In genomic region chr2:97736185-97736584, GRCh38 we compare ENCODE assay signal across 20 cellular contexts. TPM values are rescaled to one million over a fixed set of nuclear protein-coding genes. Genes with fewer than 3 reads are reported as not detected.
A peak's percentile ranks its signal among the peaks of the same experiment; 100 is the strongest.
DNase-seq lines count a peak whose midpoint lies in the region; ATAC-seq and TF ChIP-seq lines count a peak whose summit lies in the region.
"Had no signal": no experiment of that assay in that cellular context is flagged by ENCODE, and none has a peak within 500 bp of the region (broad histone marks: within the 10 kb centered on the region; RNA-seq: fewer than 3 reads in every experiment).

No MANE protein-coding gene starts in this region.

- no peaks in the 10 kb centered on the region for H3K9me3 Mint-ChIP-seq in activated naive CD4-positive, alpha-beta T cell treated with anti-CD3 and anti-CD28 coated beads, Interleukin-2, amount 50 U/mL, for 24 hours
- H3K9me3 Mint-ChIP-seq in CD8-positive, alpha-beta memory T cell = no peaks in the 10 kb centered on the region
- H3K9me3 Mint-ChIP-seq in activated naive CD8-positive, alpha-beta T cell treated with anti-CD3 and anti-CD28 coated beads for 36 hours = no peaks in the 10 kb centered on the region
- peaks cover 3% of the 10 kb centered on the region for H3K9me3 Mint-ChIP-seq in nephron progenitor cell

- DNase-seq in activated naive CD4-positive, alpha-beta T cell treated with anti-CD3 and anti-CD28 coated beads, Interleukin-2, amount 50 U/mL, for 16 hours = no peak
- no peak for DNase-seq in CD8-positive, alpha-beta memory T cell
- DNase-seq in activated naive CD8-positive, alpha-beta T cell treated with anti-CD3 and anti-CD28 coated beads for 36 hours = no peak
- no peak for DNase-seq in nephron progenitor cell
- no peak for DNase-seq in GM19238 (ENCODE audit: insufficient read length, low spot score)
- DNase-seq in uterus = no peak
- DNase-seq: ACHN, AML-193, DMS79 treated with DMSO at 0.1 percent for 48 hours, GOT3, NCI-H1417, NCI-H1930, NCI-H2171, NCI-H774, PC-9 had no signal

- peaks cover 68% of the 10 kb centered on the region for H3K36me3 ChIP-seq in CD8-positive, alpha-beta memory T cell (ENCODE audit: insufficient read depth, low read length)
- no peaks in the 10 kb centered on the region for H3K36me3 ChIP-seq in uterus

- peak overlapping the region; percentile 90 for H3K27ac Mint-ChIP-seq in activated naive CD4-positive, alpha-beta T cell treated with anti-CD3 and anti-CD28 coated beads, Interleukin-2, amount 50 U/mL, for 24 hours
- H3K27ac Mint-ChIP-seq in CD8-positive, alpha-beta memory T cell = peak overlapping the region in 7 of 8 donors; percentile 11 to 78 (median 17)
- peak overlapping the region; percentile 4 for H3K27ac Mint-ChIP-seq in activated naive CD8-positive, alpha-beta T cell treated with anti-CD3 and anti-CD28 coated beads for 36 hours
- peak overlapping the region; percentile 65 for H3K27ac Mint-ChIP-seq in nephron progenitor cell

- H3K4me3 ChIP-seq in CD8-positive, alpha-beta memory T cell (ENCODE audit: low read length) = no peak overlapping the region
- H3K4me3 ChIP-seq in uterus = no peak overlapping the region
- H3K4me3 ChIP-seq: PC-9 had no signal

- no peaks in the 10 kb centered on the region for H3K9me3 ChIP-seq in CD8-positive, alpha-beta memory T cell (ENCODE audit: low read length)
- H3K9me3 ChIP-seq in uterus = no peaks in the 10 kb centered on the region

- H3K27ac ChIP-seq in CD8-positive, alpha-beta memory T cell (ENCODE audit: low read depth, low read length) = no peak overlapping the region
- H3K27ac ChIP-seq in uterus = no peak overlapping the region
- H3K27ac ChIP-seq: PC-9 had no signal

- H3K4me1 Mint-ChIP-seq in activated naive CD4-positive, alpha-beta T cell treated with anti-CD3 and anti-CD28 coated beads, Interleukin-2, amount 50 U/mL, for 24 hours = peaks cover 23% of the 10 kb centered on the region
- H3K4me1 Mint-ChIP-seq in CD8-positive, alpha-beta memory T cell = peaks cover 43 to 57% (median 45%) of the 10 kb centered on the region in 3 donors
- peaks cover 16% of the 10 kb centered on the region for H3K4me1 Mint-ChIP-seq in activated naive CD8-positive, alpha-beta T cell treated with anti-CD3 and anti-CD28 coated beads for 36 hours
- peaks cover 17% of the 10 kb centered on the region for H3K4me1 Mint-ChIP-seq in nephron progenitor cell

- ATAC-seq in GM21447 (IDR thresholded peaks at IDR 0.05; ENCODE audit: unreplicated experiment) = no peak

- POLR2A ChIA-PET in CD8-positive, alpha-beta memory T cell (lab: Charles Lee) = interaction anchor here (1.3 kb wide), 1 partner anchor 15 kb away, joined by 3 read pairs; no protein-coding TSS in a partner anchor

- H3K4me3 Mint-ChIP-seq in activated naive CD4-positive, alpha-beta T cell treated with anti-CD3 and anti-CD28 coated beads, Interleukin-2, amount 50 U/mL, for 24 hours = no peak overlapping the region
- H3K4me3 Mint-ChIP-seq in CD8-positive, alpha-beta memory T cell = no peak overlapping the region
- no peak overlapping the region for H3K4me3 Mint-ChIP-seq in activated naive CD8-positive, alpha-beta T cell treated with anti-CD3 and anti-CD28 coated beads for 36 hours
- H3K4me3 Mint-ChIP-seq in nephron progenitor cell = no peak overlapping the region

- intact Hi-C loops in uterus (cut with DNase I; ENCODE audit: low total_unique reads) = no loop called here

- H3K27me3 Mint-ChIP-seq in activated naive CD4-positive, alpha-beta T cell treated with anti-CD3 and anti-CD28 coated beads, Interleukin-2, amount 50 U/mL, for 24 hours = no peaks in the 10 kb centered on the region
- peaks cover 0 to 1% of the 10 kb centered on the region in 2 donors for H3K27me3 Mint-ChIP-seq in CD8-positive, alpha-beta memory T cell
- no peaks in the 10 kb centered on the region for H3K27me3 Mint-ChIP-seq in activated naive CD8-positive, alpha-beta T cell treated with anti-CD3 and anti-CD28 coated beads for 36 hours
- peaks cover 2% of the 10 kb centered on the region for H3K27me3 Mint-ChIP-seq in nephron progenitor cell (ENCODE audit: low read depth, poor library complexity)

- no peaks in the 10 kb centered on the region for H3K27me3 ChIP-seq in CD8-positive, alpha-beta memory T cell (ENCODE audit: insufficient read depth, low read length, poor library complexity, severe bottlenecking)
- no peaks in the 10 kb centered on the region for H3K27me3 ChIP-seq in uterus

- TF ChIP-seq CTCF in nephron progenitor cell (IDR thresholded peaks at IDR 0.05) (no peak), uterus (IDR thresholded peaks at IDR 0.05) (no peak)

- H3K4me1 ChIP-seq in CD8-positive, alpha-beta memory T cell (ENCODE audit: insufficient read depth, low read length) = peaks cover 26% of the 10 kb centered on the region
- H3K4me1 ChIP-seq in uterus = no peaks in the 10 kb centered on the region

- peaks cover 17% of the 10 kb centered on the region for H3K36me3 Mint-ChIP-seq in activated naive CD4-positive, alpha-beta T cell treated with anti-CD3 and anti-CD28 coated beads, Interleukin-2, amount 50 U/mL, for 24 hours
- peaks cover 18 to 87% (median 28%) of the 10 kb centered on the region in 3 donors for H3K36me3 Mint-ChIP-seq in CD8-positive, alpha-beta memory T cell
- H3K36me3 Mint-ChIP-seq in activated naive CD8-positive, alpha-beta T cell treated with anti-CD3 and anti-CD28 coated beads for 36 hours = peaks cover 35% of the 10 kb centered on the region
- peaks cover 4% of the 10 kb centered on the region for H3K36me3 Mint-ChIP-seq in nephron progenitor cell (ENCODE audit: low read depth)

- TF ChIP-seq POLR2A in uterus (IDR thresholded peaks at IDR 0.05) = no peak

- CTCF ChIA-PET in CD8-positive, alpha-beta memory T cell (lab: Charles Lee) = interaction anchor here (1.0 to 1.7 kb wide), 2 partner anchors 8 to 10 kb away, joined by 3 to 6 read pairs; no protein-coding TSS in a partner anchor

RNA-seq across cellular contexts. Expression of gene ZAP70, which starts 22.8 kb away (rescaled TPM):
- 100 to 1,000 TPM; 180 to 197 TPM for total RNA-seq in CD8-positive, alpha-beta memory T cell
- 184 TPM for polyA plus RNA-seq in CD8-positive, alpha-beta memory T cell
- total RNA-seq in activated naive CD8-positive, alpha-beta T cell treated with anti-CD3 and anti-CD28 coated beads for 36 hours = 100 to 1,000 TPM; 198 to 204 TPM
- total RNA-seq in uterus = 10 to 100 TPM in 1 of 4 donors, 1 to 10 TPM in 3; 3.3 to 11.2 (median 5.1) TPM
- total RNA-seq: G401, NCI-H460, PC-9, SK-MEL-5 had no signal

Comparison
In these comparisons a context has a peak if more than half of its experiments do, and no peak if none do; other contexts are left out.
1. H3K27ac Mint-ChIP-seq: peak in every context shown above with its lines; median percentile 90 in activated naive CD4-positive, alpha-beta T cell treated with anti-CD3 and anti-CD28 coated beads, Interleukin-2, amount 50 U/mL, for 24 hours; 65 in nephron progenitor cell; 17 in CD8-positive, alpha-beta memory T cell; 4 in activated naive CD8-positive, alpha-beta T cell treated with anti-CD3 and anti-CD28 coated beads for 36 hours.
2. RNA of gene ZAP70, which starts 22.8 kb away (total RNA-seq): 198 to 204 TPM in activated naive CD8-positive, alpha-beta T cell treated with anti-CD3 and anti-CD28 coated beads for 36 hours and 180 to 197 TPM in CD8-positive, alpha-beta memory T cell; 3.3 to 11.2 TPM in uterus; every median in the first group is over 10 times any median in the second.